In the genomic region with DNA sequence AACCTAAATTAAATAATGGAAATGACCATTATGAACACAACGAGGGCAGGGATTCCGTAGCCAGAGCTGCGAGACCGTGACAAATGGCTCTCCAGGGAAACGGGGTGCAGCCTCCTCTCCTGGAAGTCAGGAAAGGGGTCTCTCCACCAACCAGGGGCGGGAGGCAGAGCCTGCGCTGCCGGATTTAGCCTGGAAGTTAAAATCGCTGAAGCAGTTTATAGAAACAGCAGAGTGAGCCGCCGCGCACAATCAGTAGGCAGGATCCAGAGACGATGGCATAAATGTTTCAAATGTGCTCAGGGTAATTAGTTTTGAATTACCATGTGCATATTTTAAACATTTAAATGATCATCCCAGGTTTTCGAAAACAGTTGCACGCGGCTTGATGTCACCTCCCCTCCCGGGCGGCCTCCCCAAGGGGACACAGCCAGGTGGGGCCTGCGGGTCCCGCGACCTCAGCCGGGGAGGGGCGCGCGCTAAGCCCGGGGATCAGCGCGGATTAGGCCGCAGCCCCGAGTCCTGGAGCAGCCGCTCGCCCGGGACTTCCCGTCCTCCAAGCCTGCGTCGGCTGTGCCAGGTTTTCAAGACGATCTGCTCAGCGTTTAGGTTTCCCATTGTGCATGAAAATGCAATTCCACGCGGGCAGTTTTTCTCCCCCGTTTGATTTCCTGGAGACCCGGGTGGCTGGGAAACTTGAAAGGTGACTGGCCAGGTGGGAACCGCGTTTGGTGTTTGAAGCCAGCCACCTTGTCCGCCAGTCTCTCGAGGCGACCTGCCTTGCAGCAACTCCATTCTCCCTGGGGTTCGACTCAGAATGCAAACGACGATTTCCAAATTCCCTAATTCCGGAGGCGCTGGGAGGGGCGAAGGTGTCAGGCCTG, we compare ENCODE assay signal across 8 cellular contexts.
DNase-seq lines count a peak whose midpoint lies in the region; FAIRE-seq and TF ChIP-seq lines count a peak whose summit lies in the region.

No MANE protein-coding gene starts in this region.

- no peak overlapping the region for H3K27ac Mint-ChIP-seq in activated CD4-positive, alpha-beta memory T cell treated with anti-CD3 and anti-CD28 coated beads for 36 hours
- H3K27ac Mint-ChIP-seq in activated CD4-positive, alpha-beta memory T cell treated with anti-CD3 and anti-CD28 coated beads, Interleukin-2, amount 10 ng/mL, durations not matched to agents 7 days and 5 days = no peak overlapping the region
- no peak overlapping the region for H3K27ac Mint-ChIP-seq in activated naive CD4-positive, alpha-beta T cell treated with anti-CD3 and anti-CD28 coated beads, Interleukin-2, amount 50 U/mL, for 24 hours

- H3K9me3 Mint-ChIP-seq in activated CD4-positive, alpha-beta memory T cell treated with anti-CD3 and anti-CD28 coated beads for 36 hours = no peaks in the 10 kb centered on the region
- H3K9me3 Mint-ChIP-seq in activated CD4-positive, alpha-beta memory T cell treated with anti-CD3 and anti-CD28 coated beads, Interleukin-2, amount 10 ng/mL, durations not matched to agents 7 days and 5 days = no peaks in the 10 kb centered on the region
- H3K9me3 Mint-ChIP-seq in activated naive CD4-positive, alpha-beta T cell treated with anti-CD3 and anti-CD28 coated beads, Interleukin-2, amount 50 U/mL, for 24 hours = no peaks in the 10 kb centered on the region

- CTCF ChIA-PET in activated CD4-positive, alpha-beta memory T cell treated with anti-CD3 and anti-CD28 coated beads for 36 hours (lab: Charles Lee) = interaction anchor here (0.6 to 2.3 kb wide), 17 partner anchors 11 to 485 kb away, joined by 3 to 23 read pairs (median 4); a partner anchor contains a TSS
- CTCF ChIA-PET in activated CD4-positive, alpha-beta memory T cell treated with anti-CD3 and anti-CD28 coated beads, Interleukin-2, amount 10 ng/mL, durations not matched to agents 7 days and 5 days (lab: Charles Lee) = interaction anchor here (1.0 to 2.3 kb wide), 8 partner anchors 12 to 508 kb away, joined by 3 to 19 read pairs (median 4); a partner anchor contains a TSS

- peaks cover 7% of the 10 kb centered on the region for H3K4me1 Mint-ChIP-seq in activated CD4-positive, alpha-beta memory T cell treated with anti-CD3 and anti-CD28 coated beads for 36 hours (ENCODE audit: low read depth)
- peaks cover 7% of the 10 kb centered on the region for H3K4me1 Mint-ChIP-seq in activated CD4-positive, alpha-beta memory T cell treated with anti-CD3 and anti-CD28 coated beads, Interleukin-2, amount 10 ng/mL, durations not matched to agents 7 days and 5 days
- H3K4me1 Mint-ChIP-seq in activated naive CD4-positive, alpha-beta T cell treated with anti-CD3 and anti-CD28 coated beads, Interleukin-2, amount 50 U/mL, for 24 hours = peaks cover 12% of the 10 kb centered on the region

- intact Hi-C loops in activated CD4-positive, alpha-beta memory T cell treated with anti-CD3 and anti-CD28 coated beads for 36 hours (cut with micrococcal nuclease) = loop anchor here (2.0 kb wide), 1 partner anchor 123 kb away; a partner anchor contains a TSS
- intact Hi-C loops in stomach (cut with DNase I; ENCODE audit: low total_unique reads) = loop anchor here (5.0 kb wide), 1 partner anchor 119 kb away; a partner anchor contains a TSS

- no peak for TF ChIP-seq CTCF in stomach (IDR thresholded peaks at IDR 0.05)
- TF ChIP-seq CTCF in D721Med (IDR thresholded peaks at IDR 0.05; ENCODE audit: insufficient read depth, missing control alignments) = no peak

- H3K9me3 ChIP-seq in iPS-15b (ENCODE audit: control insufficient read depth, insufficient read depth, low read length) = no peaks in the 10 kb centered on the region
- no peaks in the 10 kb centered on the region for H3K9me3 ChIP-seq in stomach

- no peak overlapping the region for H3K9ac ChIP-seq in iPS-15b (ENCODE audit: low read depth, low read length)

- no peak for TF ChIP-seq POLR2A in stomach (IDR thresholded peaks at IDR 0.05)

- H3K27ac ChIP-seq in stomach = no peak overlapping the region

- TF ChIP-seq EP300 in stomach (IDR thresholded peaks at IDR 0.05) = no peak

- H3K4me3 ChIP-seq in iPS-15b (ENCODE audit: low read depth, low read length) (peak overlapping the region; percentile 28), stomach (peak overlapping the region; percentile 7 to 40 (median 22))

- peaks cover 45% of the 10 kb centered on the region for H3K27me3 Mint-ChIP-seq in activated CD4-positive, alpha-beta memory T cell treated with anti-CD3 and anti-CD28 coated beads for 36 hours
- H3K27me3 Mint-ChIP-seq in activated CD4-positive, alpha-beta memory T cell treated with anti-CD3 and anti-CD28 coated beads, Interleukin-2, amount 10 ng/mL, durations not matched to agents 7 days and 5 days = peaks cover 66% of the 10 kb centered on the region
- peaks cover 25% of the 10 kb centered on the region for H3K27me3 Mint-ChIP-seq in activated naive CD4-positive, alpha-beta T cell treated with anti-CD3 and anti-CD28 coated beads, Interleukin-2, amount 50 U/mL, for 24 hours

- POLR2A ChIA-PET in activated CD4-positive, alpha-beta memory T cell treated with anti-CD3 and anti-CD28 coated beads for 36 hours (lab: Charles Lee) = no interaction called here
- POLR2A ChIA-PET in activated CD4-positive, alpha-beta memory T cell treated with anti-CD3 and anti-CD28 coated beads, Interleukin-2, amount 10 ng/mL, durations not matched to agents 7 days and 5 days (lab: Charles Lee) = no interaction called here

- FAIRE-seq in D721Med (lab: Jason Lieb, UNC) = no peak

- peaks cover 93% of the 10 kb centered on the region for H3K27me3 ChIP-seq in iPS-15b (ENCODE audit: control insufficient read depth, insufficient read depth, low read length)
- peaks cover 4 to 85% (median 57%) of the 10 kb centered on the region in 3 donors for H3K27me3 ChIP-seq in stomach

- H3K4me1 ChIP-seq in iPS-15b (ENCODE audit: control insufficient read depth, insufficient read depth, low read length) (no peaks in the 10 kb centered on the region), stomach (peaks cover 9 to 17% (median 12%) of the 10 kb centered on the region in 4 donors)

- no peaks in the 10 kb centered on the region for H3K36me3 Mint-ChIP-seq in activated CD4-positive, alpha-beta memory T cell treated with anti-CD3 and anti-CD28 coated beads for 36 hours
- no peaks in the 10 kb centered on the region for H3K36me3 Mint-ChIP-seq in activated CD4-positive, alpha-beta memory T cell treated with anti-CD3 and anti-CD28 coated beads, Interleukin-2, amount 10 ng/mL, durations not matched to agents 7 days and 5 days (ENCODE audit: low read depth)
- H3K36me3 Mint-ChIP-seq in activated naive CD4-positive, alpha-beta T cell treated with anti-CD3 and anti-CD28 coated beads, Interleukin-2, amount 50 U/mL, for 24 hours = no peaks in the 10 kb centered on the region

- peak; percentile 22 for DNase-seq in activated CD4-positive, alpha-beta memory T cell treated with anti-CD3 and anti-CD28 coated beads for 36 hours
- DNase-seq in activated CD4-positive, alpha-beta memory T cell treated with anti-CD3 and anti-CD28 coated beads, Interleukin-2, amount 10 ng/mL, durations not matched to agents 7 days and 5 days = no peak
- DNase-seq in stomach = no peak
- no peak for DNase-seq in NCI-H1092 (lab: John Stamatoyannopoulos, UW)
- DNase-seq in D721Med (ENCODE audit: insufficient read length, low spot score) = no peak
- no peak for DNase-seq in medulla oblongata (ENCODE audit: extremely low spot score)

- 8 to 20% (median 12%) methylated on average over 27 to 53 of the region's 53 CpGs for WGBS in stomach, 5 donors

- H3K36me3 ChIP-seq in iPS-15b (ENCODE audit: control insufficient read depth, insufficient read depth, low read length) (no peaks in the 10 kb centered on the region), stomach (no peaks in the 10 kb centered on the region)

- no peak overlapping the region for H3K4me3 Mint-ChIP-seq in activated CD4-positive, alpha-beta memory T cell treated with anti-CD3 and anti-CD28 coated beads for 36 hours
- H3K4me3 Mint-ChIP-seq in activated CD4-positive, alpha-beta memory T cell treated with anti-CD3 and anti-CD28 coated beads, Interleukin-2, amount 10 ng/mL, durations not matched to agents 7 days and 5 days = no peak overlapping the region
- peak overlapping the region; percentile 72 for H3K4me3 Mint-ChIP-seq in activated naive CD4-positive, alpha-beta T cell treated with anti-CD3 and anti-CD28 coated beads, Interleukin-2, amount 50 U/mL, for 24 hours
